In the genomic region with DNA sequence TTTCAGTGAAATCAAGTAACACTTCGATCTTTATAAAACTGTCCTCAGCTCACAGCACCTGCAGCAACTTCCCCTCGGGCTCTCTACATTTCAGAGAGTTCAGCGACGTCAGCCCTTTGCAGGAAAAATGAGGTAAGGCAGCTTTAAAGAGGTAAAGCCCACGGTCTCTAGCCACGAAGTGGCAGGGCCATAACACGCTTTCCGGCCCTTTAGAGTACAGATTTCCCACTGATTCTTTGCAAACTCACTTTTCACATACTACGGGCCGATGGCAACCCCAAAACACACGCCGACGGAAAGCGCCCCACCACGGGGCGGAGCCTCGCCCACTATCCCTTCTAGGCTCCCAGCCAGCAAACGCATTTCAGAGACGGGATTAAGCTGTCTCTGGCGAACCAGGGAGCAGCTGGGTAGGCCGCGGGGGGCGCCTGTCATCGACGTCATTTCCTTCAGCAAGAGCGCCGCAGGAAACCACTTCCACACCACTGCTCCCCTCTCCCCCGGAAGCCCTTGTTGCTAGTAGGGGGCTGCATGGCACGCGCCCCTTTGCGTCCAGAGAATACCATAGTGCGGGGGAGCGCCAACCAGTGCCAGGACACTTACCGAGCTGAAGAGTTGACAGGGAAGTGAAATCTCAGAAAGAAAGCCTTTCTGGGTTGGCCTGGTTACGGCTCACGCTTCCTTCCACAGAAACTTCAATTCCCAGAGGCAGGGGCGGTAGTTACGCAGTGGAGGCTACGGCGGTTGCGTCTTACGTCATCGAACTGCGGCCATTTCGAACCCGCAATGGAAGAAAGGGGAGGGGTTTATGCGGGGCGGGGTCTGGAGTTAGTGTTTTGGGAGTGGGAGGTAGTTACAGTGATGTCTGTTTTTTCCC, we compare ENCODE assay signal across 8 cellular contexts. TPM values are rescaled to one million over a fixed set of nuclear protein-coding genes. Genes with fewer than 3 reads are reported as not detected.
A peak's percentile ranks its signal among the peaks of the same experiment; 100 is the strongest.
DNase-seq lines count a peak whose midpoint lies in the region; TF ChIP-seq lines count a peak whose summit lies in the region.

A gene with protein sequence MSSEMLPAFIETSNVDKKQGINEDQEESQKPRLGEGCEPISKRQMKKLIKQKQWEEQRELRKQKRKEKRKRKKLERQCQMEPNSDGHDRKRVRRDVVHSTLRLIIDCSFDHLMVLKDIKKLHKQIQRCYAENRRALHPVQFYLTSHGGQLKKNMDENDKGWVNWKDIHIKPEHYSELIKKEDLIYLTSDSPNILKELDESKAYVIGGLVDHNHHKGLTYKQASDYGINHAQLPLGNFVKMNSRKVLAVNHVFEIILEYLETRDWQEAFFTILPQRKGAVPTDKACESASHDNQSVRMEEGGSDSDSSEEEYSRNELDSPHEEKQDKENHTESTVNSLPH (minus strand): TSS at position 730 of the 877 bp plus-strand sequence. CDS start 4,701 bp downstream, outside the sequence.

- H3K9me3 ChIP-seq in H9 (ENCODE audit: control insufficient read depth, low read depth, low read length) = no peaks in the 10 kb centered on the region
- H3K9me3 ChIP-seq in MG63 = no peaks in the 10 kb centered on the region
- no peaks in the 10 kb centered on the region for H3K9me3 ChIP-seq in neural cell (ENCODE audit: low read length)
- H3K9me3 ChIP-seq in stomach = no peaks in the 10 kb centered on the region

- no peak within 1 kb of the TSS for H3T11ph ChIP-seq in H9 (ENCODE audit: low read length)

- peaks cover 0 to 6% of the 10 kb centered on the region in 2 experiments; a peak in 2 of 4 replicates for H3K4me1 Mint-ChIP-seq in H9

- H3K79me2 ChIP-seq in H9 (ENCODE audit: insufficient read depth, low read length) (no peaks in the 10 kb centered on the region), neural cell (replicated peaks; ENCODE audit: insufficient read depth, low read length) (no peaks in the 10 kb centered on the region)

- DNase-seq in ELR (ENCODE audit: low read depth) (peak; percentile 96), H9 (peak; percentile 98), MG63 (peak; percentile 96), SHP77 treated with DMSO at 0.1 percent for 48 hours (lab: John Stamatoyannopoulos, UW) (peak; percentile 58), fibroblast of villous mesenchyme (ENCODE audit: low read depth) (peak; percentile 99), stomach (peak; percentile 96)
- DNase-seq in activated gamma-delta T cell treated with anti-CD3 and anti-CD28 coated beads, Interleukin-2, amount 50 U/mL, for 16 hours (ENCODE audit: low read depth) = peak; percentile 92

- no peak within 1 kb of the TSS for H2BK5ac ChIP-seq in H9 (ENCODE audit: insufficient read length, low read length)

- no peak within 1 kb of the TSS for H4K8ac ChIP-seq in H9 (replicated peaks; ENCODE audit: insufficient read length, low read depth, low read length)

- H3K18ac ChIP-seq in H9 (ENCODE audit: insufficient read length, low read depth, low read length) = peak within 1 kb of the TSS; percentile 96

- H2BK12ac ChIP-seq in H9 (ENCODE audit: insufficient read length, low read depth, low read length) = no peak within 1 kb of the TSS

- H3K27me3 ChIP-seq in H9 (ENCODE audit: insufficient read depth, low read length) (no peaks in the 10 kb centered on the region), MG63 (no peaks in the 10 kb centered on the region), neural cell (ENCODE audit: insufficient read depth, low read depth, low read length) (no peaks in the 10 kb centered on the region), stomach (peaks cover 0 to under 1% (median 0%) of the 10 kb centered on the region in 3 donors)

- peak within 1 kb of the TSS; percentile 24 for H3K27ac ChIP-seq in H9 (ENCODE audit: insufficient read length, low read depth, low read length)
- peak within 1 kb of the TSS; percentile 89 for H3K27ac ChIP-seq in neural cell (ENCODE audit: low read length)
- peak within 1 kb of the TSS; percentile 94 to 98 (median 96) for H3K27ac ChIP-seq in stomach

- H4K20me1 ChIP-seq in H9 (ENCODE audit: control insufficient read depth, insufficient read depth, insufficient read length) = no peaks in the 10 kb centered on the region
- H4K20me1 ChIP-seq in neural cell (ENCODE audit: insufficient read depth) = no peaks in the 10 kb centered on the region

- peak within 1 kb of the TSS; percentile 92 to 95 for H3K4me3 Mint-ChIP-seq in H9

- peak; percentile 19 for TF ChIP-seq RAD21 in neural cell (conservative IDR thresholded peaks at IDR 0.05)

- peak within 1 kb of the TSS; percentile 97; the same call in 1 of the 2 replicates for H3K14ac ChIP-seq in H9 (ENCODE audit: insufficient read depth, low read length)

- no peaks in the 10 kb centered on the region for H3K23me2 ChIP-seq in H9 (ENCODE audit: insufficient read length, low read depth, low read length, poor library complexity, severe bottlenecking)

- no CpG with 5 or more reads among the region's 48 CpGs for WGBS in H9 (ENCODE audit: extremely low coverage, insufficient read length, low lambda C conversion rate)
- 0 to 1% (median 1%) methylated on average over 38 to 48 of the region's 48 CpGs for WGBS in stomach, 5 donors

- TF ChIP-seq EP300 in neural cell (conservative IDR thresholded peaks at IDR 0.05; ENCODE audit: poor library complexity, severe bottlenecking) = peak; percentile 80
- no peak for TF ChIP-seq EP300 in stomach (IDR thresholded peaks at IDR 0.05)

- peak within 1 kb of the TSS; percentile 98 to 100 (median 99) for H3K27ac Mint-ChIP-seq in H9

- no peaks in the 10 kb centered on the region for H3K4me1 ChIP-seq in H9 (ENCODE audit: insufficient read depth, low read length)
- peaks cover 3 to 12% (median 5%) of the 10 kb centered on the region in 4 donors for H3K4me1 ChIP-seq in stomach

- no peaks in the 10 kb centered on the region for H3K36me3 Mint-ChIP-seq in H9 (ENCODE audit: insufficient read depth in 1 of 3, low read depth in 3 of 3)

- no peaks in the 10 kb centered on the region for H3K36me3 ChIP-seq in MG63
- no peaks in the 10 kb centered on the region for H3K36me3 ChIP-seq in neural cell (ENCODE audit: insufficient read depth, low read length)
- no peaks in the 10 kb centered on the region for H3K36me3 ChIP-seq in stomach

- no peaks in the 10 kb centered on the region for H3F3A ChIP-seq in neural cell (ENCODE audit: insufficient read depth, low read length, poor library complexity, severe bottlenecking)

- H3K9ac ChIP-seq in H9 (ENCODE audit: extremely low read depth, insufficient read length, low read length) (peak within 1 kb of the TSS; percentile 84), neural cell (ENCODE audit: low read length) (peak within 1 kb of the TSS; percentile 84)

- H2AK5ac ChIP-seq in H9 (ENCODE audit: insufficient read length, low read length) = no peak within 1 kb of the TSS

- no peak within 1 kb of the TSS for H2BK120ac ChIP-seq in H9 (ENCODE audit: low read depth, low read length, poor library complexity, severe bottlenecking)

- no peak within 1 kb of the TSS for H3K56ac ChIP-seq in H9 (ENCODE audit: insufficient read length, low read depth, low read length)

- H3K4me3 ChIP-seq in MG63 = peak within 1 kb of the TSS; percentile 69
- H3K4me3 ChIP-seq in fibroblast of villous mesenchyme (ENCODE audit: low read depth, low read length) = peak within 1 kb of the TSS; percentile 92
- peak within 1 kb of the TSS; percentile 72 for H3K4me3 ChIP-seq in neural cell (ENCODE audit: low read length)
- peak within 1 kb of the TSS; percentile 47 to 70 (median 56) for H3K4me3 ChIP-seq in stomach

- H3K4ac ChIP-seq in H9 (ENCODE audit: low read depth, low read length) = no peak within 1 kb of the TSS; the same call in 1 of the 2 replicates

- intact Hi-C loops in stomach (cut with DNase I; ENCODE audit: low total_unique reads) = loop anchor here (10.0 kb wide), 1 partner anchor 381 kb away; a partner anchor contains a TSS

- H2AFZ ChIP-seq in H9 (ENCODE audit: low read length) = peak within 1 kb of the TSS; percentile 97
- peak within 1 kb of the TSS; percentile 87 for H2AFZ ChIP-seq in neural cell (ENCODE audit: low read depth, low read length)

- no peaks in the 10 kb centered on the region for H3K79me1 ChIP-seq in H9 (ENCODE audit: insufficient read depth, low read depth, low read length, poor library complexity, severe bottlenecking)

- no peak for TF ChIP-seq POLR2A in stomach (IDR thresholded peaks at IDR 0.05)

- H3K4me2 ChIP-seq in H9 (ENCODE audit: insufficient read depth, insufficient read length, low read length) = peak within 1 kb of the TSS; percentile 59
- peak within 1 kb of the TSS; percentile 74 for H3K4me2 ChIP-seq in neural cell (ENCODE audit: low read length)

- no peak within 1 kb of the TSS for H4K5ac ChIP-seq in H9 (ENCODE audit: insufficient read length, low read depth, low read length)

- H4K91ac ChIP-seq in H9 (ENCODE audit: insufficient read length, low read depth, low read length) = no peak within 1 kb of the TSS

- no peak within 1 kb of the TSS for H2BK15ac ChIP-seq in H9 (ENCODE audit: low read depth, low read length)

- no peak within 1 kb of the TSS for H2BK20ac ChIP-seq in H9 (ENCODE audit: low read depth, low read length, poor library complexity, severe bottlenecking)

- H3K9me3 Mint-ChIP-seq in H9 = no peaks in the 10 kb centered on the region

- no peak within 1 kb of the TSS for H3K23ac ChIP-seq in H9 (ENCODE audit: insufficient read length, low read depth, low read length)

- no peaks in the 10 kb centered on the region for H3K9me2 ChIP-seq in neural cell (ENCODE audit: insufficient read depth, low read length)

- no peaks in the 10 kb centered on the region for H3K27me3 Mint-ChIP-seq in H9 (ENCODE audit: low read depth)

- TF ChIP-seq CTCF in H9 (conservative IDR thresholded peaks at IDR 0.05) = no peak; the same call in 2 of the 3 replicates
- TF ChIP-seq CTCF in fibroblast of villous mesenchyme (IDR thresholded peaks at IDR 0.05; ENCODE audit: insufficient read depth, low read depth, low read length) = no peak
- peak; percentile 49 for TF ChIP-seq CTCF in neural cell (IDR thresholded peaks at IDR 0.05; ENCODE audit: poor library complexity, severe bottlenecking)
- TF ChIP-seq CTCF in stomach (IDR thresholded peaks at IDR 0.05) = peak in 1 of 7 experiments; percentile 13

TF ChIP-seq in neural cell, 6 proteins besides CTCF, POLR2A, EP300 and RAD21 (continues in another document):
- TF ChIP-seq SMC3 (conservative IDR thresholded peaks at IDR 0.05; ENCODE audit: poor library complexity) (peak; percentile 45), POLR2AphosphoS5 (IDR thresholded peaks at IDR 0.05) (peak; percentile 89), MXI1 (conservative IDR thresholded peaks at IDR 0.05; ENCODE audit: poor library complexity, severe bottlenecking) (peak; percentile 97), TAF1 (IDR thresholded peaks at IDR 0.05; ENCODE audit: low read depth) (peak; percentile 78)

RNA-seq across cellular contexts. Expression of the gene that starts here (rescaled TPM):
- 4.6 and 5.9 TPM in 2 replicates for total RNA-seq in H9 (2021)
- total RNA-seq in MG63 (2014; rRNA removed; shearing (Covaris generic); ENCODE audit: low replicate concordance) = 7.9 and 32.2 TPM in 2 replicates
- 4.5 and 5.6 TPM in 2 replicates for total RNA-seq in fibroblast of villous mesenchyme
- polyA plus RNA-seq in neural cell = 5.2 and 10.5 TPM in 2 replicates
- polyA minus RNA-seq in neural cell = 5.6 and 7.5 TPM in 2 replicates
- total RNA-seq in stomach = 10 to 100 TPM in 1 of 5 donors, 1 to 10 TPM in 3, not detected in 1; 1.3 to 60.7 (median 5.4) TPM
- polyA plus RNA-seq in stomach = 1 to 10 TPM; 3.9 to 5.2 (median 4.2) TPM

Comparison
In these comparisons a context has a peak if more than half of its experiments do, and no peak if none do; other contexts are left out.
1. Peak in every context shown above with its lines: DNase-seq, H3K4me3 ChIP-seq and H3K27ac ChIP-seq.
2. H3K27ac ChIP-seq: peak in every context shown above with its lines; median percentile 96 in stomach; 89 in neural cell; 24 in H9.